ENCODE assay signal across 8 cellular contexts in genomic region chr1:15966081-15966955, GRCh38. TPM values are rescaled to one million over a fixed set of nuclear protein-coding genes. Genes with fewer than 3 reads are reported as not detected.
DNase-seq lines count a peak whose midpoint lies in the region; ATAC-seq lines count a peak whose summit lies in the region.

No MANE protein-coding gene starts in this region.

- no peaks in the 10 kb centered on the region for H3K9me3 Mint-ChIP-seq in CD4-positive, CD25-positive, alpha-beta regulatory T cell

- H3K27ac Mint-ChIP-seq in CD4-positive, CD25-positive, alpha-beta regulatory T cell: peak overlapping the region; percentile 80 to 91 (median 91)

- peak; percentile 32 to 68 (median 36) for DNase-seq in CD4-positive, CD25-positive, alpha-beta regulatory T cell
- DNase-seq in M059J (ENCODE audit: low read depth) (peak; percentile 33), activated T-helper 1 cell treated with Interleukin-2 at 50 U/mL for 16 hours (ENCODE audit: low read depth) (peak; percentile 22), left ventricle myocardium superior (no peak), DMS 273 treated with DMSO at 0.1 percent for 48 hours (lab: John Stamatoyannopoulos, UW) (no peak), NCI-H1417 (lab: John Stamatoyannopoulos, UW) (no peak)
- peak; percentile 58 to 65 (median 63) for DNase-seq in stimulated activated CD4-positive, alpha-beta T cell treated with anti-CD3 and anti-CD28 coated beads, TNF-alpha, amount 100 ng/mL, for 4 hours (ENCODE audit: low read depth in 3 of 3)

- H3K27me3 ChIP-seq in CD4-positive, CD25-positive, alpha-beta regulatory T cell (ENCODE audit: control insufficient read depth, insufficient read depth, low read length): no peaks in the 10 kb centered on the region

- peak overlapping the region; percentile 63 for H3K27ac ChIP-seq in CD4-positive, CD25-positive, alpha-beta regulatory T cell (ENCODE audit: insufficient read depth, low read length, poor library complexity, severe bottlenecking)

- H3K27me3 Mint-ChIP-seq in CD4-positive, CD25-positive, alpha-beta regulatory T cell: no peaks in the 10 kb centered on the region

- peaks cover 32 to 66% (median 49%) of the 10 kb centered on the region in 4 donors for H3K4me1 Mint-ChIP-seq in CD4-positive, CD25-positive, alpha-beta regulatory T cell

- no peaks in the 10 kb centered on the region for H3K9me3 ChIP-seq in CD4-positive, CD25-positive, alpha-beta regulatory T cell (ENCODE audit: control insufficient read depth in 2 of 2, low read length in 2 of 2)

- H3K36me3 ChIP-seq in CD4-positive, CD25-positive, alpha-beta regulatory T cell (ENCODE audit: control insufficient read depth, insufficient read depth, low read length): peaks cover 13% of the 10 kb centered on the region

- peaks cover 35% of the 10 kb centered on the region for H3K4me1 ChIP-seq in CD4-positive, CD25-positive, alpha-beta regulatory T cell (ENCODE audit: control insufficient read depth, insufficient read depth, low read length, poor library complexity, severe bottlenecking)

- peak overlapping the region; percentile 43 to 89 (median 70) for H3K4me3 Mint-ChIP-seq in CD4-positive, CD25-positive, alpha-beta regulatory T cell

- H3K4me3 ChIP-seq in CD4-positive, CD25-positive, alpha-beta regulatory T cell (ENCODE audit: low read depth, low read length): peak overlapping the region; percentile 65

- peak; percentile 66 to 71 for ATAC-seq in CD4-positive, CD25-positive, alpha-beta regulatory T cell (ENCODE audit: low read depth in 2 of 2)
- ATAC-seq in GM21515 (IDR thresholded peaks at IDR 0.05; ENCODE audit: unreplicated experiment) (peak; percentile 65), left ventricle myocardium superior (peak; percentile 35)

- intact Hi-C loops in left ventricle myocardium superior (cut with micrococcal nuclease): no loop called here

- peaks cover 13% of the 10 kb centered on the region for H3K36me3 Mint-ChIP-seq in CD4-positive, CD25-positive, alpha-beta regulatory T cell

RNA-seq across cellular contexts. Expression of gene ZBTB17, which starts 9.6 kb away (rescaled TPM):
- 93.0 TPM for total RNA-seq in CD4-positive, CD25-positive, alpha-beta regulatory T cell
- polyA plus RNA-seq in CD4-positive, CD25-positive, alpha-beta regulatory T cell: 10 to 100 TPM; 13.5 to 20.9 (median 16.3) TPM
- total RNA-seq in M059J (2014; rRNA removed; shearing (Covaris generic)): 26.6 and 37.6 TPM in 2 replicates
- total RNA-seq in left ventricle myocardium superior: 27.3 TPM

RNA-seq across cellular contexts. Expression of gene SRARP, which starts 37.7 kb away (rescaled TPM):
- not detected for total RNA-seq in CD4-positive, CD25-positive, alpha-beta regulatory T cell
- not detected for polyA plus RNA-seq in CD4-positive, CD25-positive, alpha-beta regulatory T cell
- total RNA-seq in M059J (2014; rRNA removed; shearing (Covaris generic)): not detected in 2 replicates
- 0.84 TPM for total RNA-seq in left ventricle myocardium superior

RNA-seq across cellular contexts. Expression of gene HSPB7, which starts 51.5 kb away (rescaled TPM):
- total RNA-seq in CD4-positive, CD25-positive, alpha-beta regulatory T cell: not detected
- not detected for polyA plus RNA-seq in CD4-positive, CD25-positive, alpha-beta regulatory T cell
- total RNA-seq in M059J (2014; rRNA removed; shearing (Covaris generic)): 1.4 and 1.9 TPM in 2 replicates
- 3,996 TPM for total RNA-seq in left ventricle myocardium superior

RNA-seq across cellular contexts. Expression of gene CLCNKA, which starts 55.5 kb away (rescaled TPM):
- total RNA-seq in CD4-positive, CD25-positive, alpha-beta regulatory T cell: not detected
- polyA plus RNA-seq in CD4-positive, CD25-positive, alpha-beta regulatory T cell: not detected
- total RNA-seq in M059J (2014; rRNA removed; shearing (Covaris generic)): 0.42 TPM in 1 of 2 replicates, not detected in the other
- total RNA-seq in left ventricle myocardium superior: 0.15 TPM

Comparison
In these comparisons a context has a peak if more than half of its experiments do, and no peak if none do; other contexts are left out.
1. DNase-seq: peak in CD4-positive, CD25-positive, alpha-beta regulatory T cell (3 of 3), M059J (single experiment), activated T-helper 1 cell treated with Interleukin-2 at 50 U/mL for 16 hours (single experiment) and stimulated activated CD4-positive, alpha-beta T cell treated with anti-CD3 and anti-CD28 coated beads, TNF-alpha, amount 100 ng/mL, for 4 hours (3 of 3); none in left ventricle myocardium superior (single experiment), DMS 273 treated with DMSO at 0.1 percent for 48 hours (single experiment) and NCI-H1417 (0 of 3).
2. RNA of gene HSPB7, which starts 51.5 kb away (total RNA-seq): 3,996 TPM in left ventricle myocardium superior (single experiment); 1.4 to 1.9 TPM in M059J and not detected in CD4-positive, CD25-positive, alpha-beta regulatory T cell (single experiment); every median in the first group is over 1,000 times any median in the second.
3. Peak in every context shown above with its lines, with median percentiles within 50 percentile points of each other: ATAC-seq.